Comparison of ENCODE assay signal across 19 cellular contexts in the genomic region with DNA sequence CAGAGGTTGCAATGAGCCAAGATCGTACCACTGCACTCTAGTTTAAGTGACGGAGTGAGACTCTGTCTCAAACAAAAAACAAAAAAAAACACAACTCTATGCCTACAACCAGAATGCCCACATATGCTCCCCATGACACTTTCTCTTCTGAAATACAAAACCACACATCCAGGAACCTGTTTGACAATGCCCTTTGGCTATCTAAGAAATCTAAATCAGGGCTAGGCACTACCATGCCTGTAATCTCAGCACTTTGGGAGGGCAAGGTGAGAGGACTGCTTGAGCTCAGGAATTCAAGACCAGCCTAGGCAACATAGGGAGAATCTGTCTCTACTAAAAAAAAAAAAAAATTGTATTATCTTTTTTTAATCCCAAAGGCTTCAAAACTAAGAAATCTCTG. TPM values are rescaled to one million over a fixed set of nuclear protein-coding genes. Genes with fewer than 3 reads are reported as not detected.
DNase-seq lines count a peak whose midpoint lies in the region; ATAC-seq, FAIRE-seq and TF ChIP-seq lines count a peak whose summit lies in the region.
"Had no signal": no experiment of that assay in that cellular context is flagged by ENCODE, and none has a peak within 500 bp of the region (broad histone marks: within the 10 kb centered on the region; RNA-seq: fewer than 3 reads in every experiment).

No MANE protein-coding gene starts in this region.

- H3K36me3 Mint-ChIP-seq in astrocyte (ENCODE audit: low read depth, unreplicated experiment) (peaks cover 16% of the 10 kb centered on the region), memory B cell (peaks cover 21% of the 10 kb centered on the region), type B pancreatic cell (peaks cover 40% of the 10 kb centered on the region)
- peaks cover 44% of the 10 kb centered on the region for H3K36me3 Mint-ChIP-seq in effector memory CD8-positive, alpha-beta T cell (ENCODE audit: insufficient read depth)

- TF ChIP-seq CTCF in astrocyte (IDR thresholded peaks at IDR 0.05; ENCODE audit: insufficient read depth, low read depth, low read length) (no peak), epithelial cell of esophagus (IDR thresholded peaks at IDR 0.05; ENCODE audit: insufficient read depth, low read depth, low read length, missing control alignments) (no peak), type B pancreatic cell (conservative IDR thresholded peaks at IDR 0.05) (no peak)

- H3K9ac ChIP-seq in astrocyte (ENCODE audit: low read length): no peak overlapping the region

- H3K9me3 ChIP-seq in astrocyte (ENCODE audit: insufficient read depth, low read depth, low read length): no peaks in the 10 kb centered on the region
- H3K9me3 ChIP-seq: A549, BE2C had no signal

- H3K27me3 Mint-ChIP-seq in astrocyte (ENCODE audit: low read depth, unreplicated experiment): no peaks in the 10 kb centered on the region
- no peaks in the 10 kb centered on the region for H3K27me3 Mint-ChIP-seq in memory B cell
- no peaks in the 10 kb centered on the region for H3K27me3 Mint-ChIP-seq in type B pancreatic cell
- no peaks in the 10 kb centered on the region for H3K27me3 Mint-ChIP-seq in effector memory CD8-positive, alpha-beta T cell
- H3K27me3 Mint-ChIP-seq: CD4-positive, alpha-beta memory T cell had no signal

- peak overlapping the region; percentile 57 for H3K4me3 Mint-ChIP-seq in astrocyte (ENCODE audit: unreplicated experiment)
- no peak overlapping the region for H3K4me3 Mint-ChIP-seq in memory B cell
- H3K4me3 Mint-ChIP-seq in type B pancreatic cell: peak overlapping the region; percentile 59
- H3K4me3 Mint-ChIP-seq in effector memory CD8-positive, alpha-beta T cell: no peak overlapping the region
- H3K4me3 Mint-ChIP-seq: H9 had no signal

- peaks cover 95% of the 10 kb centered on the region for H4K20me1 ChIP-seq in astrocyte (ENCODE audit: insufficient read depth, low read length)

- H3K36me3 ChIP-seq in astrocyte (ENCODE audit: insufficient read depth, low read length): peaks cover 5% of the 10 kb centered on the region

- peak overlapping the region; percentile 38 for H3K27ac Mint-ChIP-seq in astrocyte (ENCODE audit: unreplicated experiment)
- peak overlapping the region; percentile 9 for H3K27ac Mint-ChIP-seq in memory B cell
- H3K27ac Mint-ChIP-seq in type B pancreatic cell: peak overlapping the region; percentile 80
- no peak overlapping the region for H3K27ac Mint-ChIP-seq in effector memory CD8-positive, alpha-beta T cell

- peaks cover 96% of the 10 kb centered on the region for H3K79me2 ChIP-seq in astrocyte (ENCODE audit: insufficient read depth, low read length)

- no peak overlapping the region for H3K27ac ChIP-seq in astrocyte (ENCODE audit: low read depth, low read length)
- H3K27ac ChIP-seq: A549, C4-2B had no signal

- H3K4me1 ChIP-seq in astrocyte (ENCODE audit: insufficient read depth, low read length): peaks cover 8% of the 10 kb centered on the region

- FAIRE-seq in astrocyte (lab: Jason Lieb, UNC): no peak
- FAIRE-seq: A549, G401.6, GM12891, HepG2, HTR-8/SVneo had no signal

- no peak for DNase-seq in astrocyte (ENCODE audit: low read depth)
- peak; percentile 42 for DNase-seq in epithelial cell of esophagus (ENCODE audit: low read depth)
- no peak for DNase-seq in memory B cell (ENCODE audit: low spot score in 2 of 2)
- no peak for DNase-seq in type B pancreatic cell (ENCODE audit: extremely low spot score, unreplicated experiment)
- DNase-seq in effector memory CD8-positive, alpha-beta T cell: no peak
- no peak for DNase-seq in SW 1271 (lab: John Stamatoyannopoulos, UW)
- DNase-seq in DMS53 treated with DMSO at 0.1 percent for 48 hours (lab: John Stamatoyannopoulos, UW; ENCODE audit: unreplicated experiment): no peak
- DNase-seq: BE2C; CD4-positive, alpha-beta memory T cell; DMS79 treated with DMSO at 0.1 percent for 48 hours; EL; GOT3; H9 had no signal

- H3K4me2 ChIP-seq in astrocyte (ENCODE audit: low read length): no peak overlapping the region
- H3K4me2 ChIP-seq: A549 had no signal

- no peak overlapping the region for H2AFZ ChIP-seq in astrocyte (ENCODE audit: low read depth, low read length)

- H3K4me1 Mint-ChIP-seq in astrocyte (ENCODE audit: low read depth, unreplicated experiment): peaks cover 16% of the 10 kb centered on the region
- H3K4me1 Mint-ChIP-seq in memory B cell: peaks cover 25% of the 10 kb centered on the region
- peaks cover 20% of the 10 kb centered on the region for H3K4me1 Mint-ChIP-seq in type B pancreatic cell (ENCODE audit: unreplicated experiment)
- peaks cover 28 to 51% of the 10 kb centered on the region in 2 donors for H3K4me1 Mint-ChIP-seq in effector memory CD8-positive, alpha-beta T cell (ENCODE audit: low read depth in 2 of 2)

- no peaks in the 10 kb centered on the region for H3K27me3 ChIP-seq in astrocyte (ENCODE audit: insufficient read depth, low read length)
- H3K27me3 ChIP-seq: BE2C had no signal

- H3K4me3 ChIP-seq in astrocyte (ENCODE audit: insufficient read depth, low read depth, low read length) (no peak overlapping the region), epithelial cell of esophagus (ENCODE audit: low read length) (no peak overlapping the region)
- H3K4me3 ChIP-seq: A549 had no signal

- ATAC-seq in memory B cell (ENCODE audit: low read depth): no peak
- ATAC-seq in effector memory CD8-positive, alpha-beta T cell (replicated peaks): no peak
- ATAC-seq: A549, HepG2 had no signal

- H3K9me3 Mint-ChIP-seq in astrocyte (ENCODE audit: unreplicated experiment) (no peaks in the 10 kb centered on the region), memory B cell (no peaks in the 10 kb centered on the region), type B pancreatic cell (no peaks in the 10 kb centered on the region)
- H3K9me3 Mint-ChIP-seq in effector memory CD8-positive, alpha-beta T cell: no peaks in the 10 kb centered on the region
- H3K9me3 Mint-ChIP-seq: CD4-positive, alpha-beta memory T cell; H9 had no signal

RNA-seq across cellular contexts. Expression of gene AFF4, which starts 10.6 kb away (rescaled TPM):
- total RNA-seq in astrocyte (154 and 163 TPM in 2 replicates), type B pancreatic cell (ENCODE audit: low replicate concordance) (69.9 and 78.1 TPM in 2 replicates)

Comparison
In these comparisons a context has a peak if more than half of its experiments do, and no peak if none do; other contexts are left out.
1. H3K27ac Mint-ChIP-seq: peak in astrocyte (single experiment), memory B cell (single experiment) and type B pancreatic cell (single experiment); none in effector memory CD8-positive, alpha-beta T cell (0 of 2).
2. H3K4me3 Mint-ChIP-seq: peak in astrocyte (single experiment) and type B pancreatic cell (single experiment); none in memory B cell (single experiment) and effector memory CD8-positive, alpha-beta T cell (0 of 2).